ENCODE assay signal across 31 cellular contexts in the genomic region with DNA sequence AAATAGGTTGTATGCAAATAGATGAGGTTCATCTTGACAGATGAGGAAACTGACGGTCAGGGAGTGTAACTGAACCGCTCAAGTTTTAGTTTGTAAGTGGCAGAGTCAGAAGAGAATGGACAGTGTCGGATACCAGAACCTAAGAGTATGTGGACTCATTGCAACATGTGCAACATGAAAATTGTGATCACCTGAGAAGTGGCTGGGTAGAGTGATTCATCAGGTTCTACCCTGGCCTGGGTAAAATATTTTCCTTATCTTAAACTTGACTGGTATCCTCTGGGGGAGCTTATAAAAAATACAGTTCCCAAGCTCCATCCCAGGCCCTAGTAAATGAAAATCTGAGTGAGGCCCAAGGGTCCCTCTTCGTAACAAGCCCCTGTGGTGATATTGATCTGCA.
"Had no signal": no experiment of that assay in that cellular context is flagged by ENCODE, and none has a peak within 500 bp of the region (broad histone marks: within the 10 kb centered on the region; RNA-seq: fewer than 3 reads in every experiment).

No MANE protein-coding gene starts in this region.

- H3K27ac Mint-ChIP-seq: activated CD4-positive, alpha-beta memory T cell treated with anti-CD3 and anti-CD28 coated beads for 36 hours; activated CD4-positive, alpha-beta T cell treated with anti-CD3 and anti-CD28 coated beads for 36 hours; activated CD4-positive, alpha-beta T cell treated with anti-CD3 and anti-CD28 coated beads, Interleukin-2, amount 10 ng/mL, durations not matched to agents 24 days and 14 days; activated CD8-positive, alpha-beta memory T cell treated with anti-CD3 and anti-CD28 coated beads, Interleukin-2, amount 10 ng/mL, durations not matched to agents 7 days and 5 days; activated CD8-positive, alpha-beta T cell treated with anti-CD3 and anti-CD28 coated beads, Interleukin-2, amount 10 ng/mL, durations not matched to agents 7 days and 5 days; activated naive CD4-positive, alpha-beta T cell treated with anti-CD3 and anti-CD28 coated beads for 36 hours; activated naive CD4-positive, alpha-beta T cell treated with anti-CD3 and anti-CD28 coated beads, Interleukin-2, amount 50 U/mL, for 24 hours; activated naive CD8-positive, alpha-beta T cell treated with anti-CD3 and anti-CD28 coated beads for 36 hours; activated naive CD8-positive, alpha-beta T cell treated with anti-CD3 and anti-CD28 coated beads, Interleukin-2, amount 50 U/mL, for 24 hours; activated T-helper 1 cell treated with anti-CD3 and anti-CD28 coated beads, Interleukin-12 subunit alpha, Interleukin-12 subunit beta, Interleukin-2, Interleukin-4 antibody, amounts not matched to agents 30 ng/mL and 10 ng/mL and 1 ng/mL, durations not matched to agents 14 hours and 24 hours and 36 hours; activated T-helper 2 cell treated with anti-CD3 and anti-CD28 coated beads, Interferon-gamma antibody, Interleukin-2, Interleukin-4, amounts not matched to agents 10 μg/mL and 5 μg/mL and 100 μg/mL, durations not matched to agents 14 hours and 24 hours and 36 hours had no signal

- H3K36me3 Mint-ChIP-seq: activated CD4-positive, alpha-beta memory T cell treated with anti-CD3 and anti-CD28 coated beads for 36 hours; activated naive CD4-positive, alpha-beta T cell treated with anti-CD3 and anti-CD28 coated beads, Interleukin-2, amount 50 U/mL, for 24 hours; activated naive CD8-positive, alpha-beta T cell treated with anti-CD3 and anti-CD28 coated beads for 36 hours had no signal

- H3K4me3 Mint-ChIP-seq: activated CD4-positive, alpha-beta memory T cell treated with anti-CD3 and anti-CD28 coated beads for 36 hours; activated CD4-positive, alpha-beta T cell treated with anti-CD3 and anti-CD28 coated beads for 36 hours; activated CD4-positive, alpha-beta T cell treated with anti-CD3 and anti-CD28 coated beads, Interleukin-2, amount 10 ng/mL, durations not matched to agents 24 days and 14 days; activated CD8-positive, alpha-beta memory T cell treated with anti-CD3 and anti-CD28 coated beads, Interleukin-2, amount 10 ng/mL, durations not matched to agents 7 days and 5 days; activated CD8-positive, alpha-beta T cell treated with anti-CD3 and anti-CD28 coated beads, Interleukin-2, amount 10 ng/mL, durations not matched to agents 7 days and 5 days; activated naive CD4-positive, alpha-beta T cell treated with anti-CD3 and anti-CD28 coated beads for 36 hours; activated naive CD4-positive, alpha-beta T cell treated with anti-CD3 and anti-CD28 coated beads, Interleukin-2, amount 50 U/mL, for 24 hours; activated naive CD8-positive, alpha-beta T cell treated with anti-CD3 and anti-CD28 coated beads for 36 hours; activated naive CD8-positive, alpha-beta T cell treated with anti-CD3 and anti-CD28 coated beads, Interleukin-2, amount 50 U/mL, for 24 hours; activated T-helper 1 cell treated with anti-CD3 and anti-CD28 coated beads, Interleukin-12 subunit alpha, Interleukin-12 subunit beta, Interleukin-2, Interleukin-4 antibody, amounts not matched to agents 30 ng/mL and 10 ng/mL and 1 ng/mL, durations not matched to agents 14 hours and 24 hours and 36 hours had no signal

- ATAC-seq: activated CD4-positive, alpha-beta T cell treated with anti-CD3 and anti-CD28 coated beads for 36 hours; activated CD8-positive, alpha-beta memory T cell treated with anti-CD3 and anti-CD28 coated beads, Interleukin-2, amount 10 ng/mL, durations not matched to agents 7 days and 5 days; activated CD8-positive, alpha-beta T cell treated with anti-CD3 and anti-CD28 coated beads, Interleukin-2, amount 10 ng/mL, durations not matched to agents 7 days and 5 days; activated naive CD8-positive, alpha-beta T cell treated with anti-CD3 and anti-CD28 coated beads, Interleukin-2, amount 50 U/mL, for 24 hours; body of pancreas; esophagus mucosa had no signal

- H3K27me3 Mint-ChIP-seq: activated CD4-positive, alpha-beta memory T cell treated with anti-CD3 and anti-CD28 coated beads for 36 hours; activated CD4-positive, alpha-beta T cell treated with anti-CD3 and anti-CD28 coated beads for 36 hours; activated naive CD4-positive, alpha-beta T cell treated with anti-CD3 and anti-CD28 coated beads, Interleukin-2, amount 50 U/mL, for 24 hours; activated naive CD8-positive, alpha-beta T cell treated with anti-CD3 and anti-CD28 coated beads, Interleukin-2, amount 50 U/mL, for 24 hours had no signal

- H3K4me3 ChIP-seq: adrenal gland, body of pancreas, cardiac muscle cell, colonic mucosa had no signal

- H3K36me3 ChIP-seq: adrenal gland, cardiac muscle cell, colonic mucosa had no signal

- H3K9me3 Mint-ChIP-seq: activated CD4-positive, alpha-beta memory T cell treated with anti-CD3 and anti-CD28 coated beads for 36 hours; activated CD4-positive, alpha-beta T cell treated with anti-CD3 and anti-CD28 coated beads, Interleukin-2, amount 10 ng/mL, durations not matched to agents 24 days and 14 days; activated naive CD4-positive, alpha-beta T cell treated with anti-CD3 and anti-CD28 coated beads for 36 hours; activated naive CD4-positive, alpha-beta T cell treated with anti-CD3 and anti-CD28 coated beads, Interleukin-2, amount 50 U/mL, for 24 hours; activated naive CD8-positive, alpha-beta T cell treated with anti-CD3 and anti-CD28 coated beads for 36 hours; activated naive CD8-positive, alpha-beta T cell treated with anti-CD3 and anti-CD28 coated beads, Interleukin-2, amount 50 U/mL, for 24 hours; activated T-helper 1 cell treated with anti-CD3 and anti-CD28 coated beads, Interleukin-12 subunit alpha, Interleukin-12 subunit beta, Interleukin-2, Interleukin-4 antibody, amounts not matched to agents 30 ng/mL and 10 ng/mL and 1 ng/mL, durations not matched to agents 14 hours and 24 hours and 36 hours; activated T-helper 2 cell treated with anti-CD3 and anti-CD28 coated beads, Interferon-gamma antibody, Interleukin-2, Interleukin-4, amounts not matched to agents 10 μg/mL and 5 μg/mL and 100 μg/mL, durations not matched to agents 14 hours and 24 hours and 36 hours had no signal

- H3K27me3 ChIP-seq: adrenal gland, body of pancreas, colonic mucosa had no signal

- FAIRE-seq: endometrium, endothelial cell of umbilical vein, frontal cortex had no signal

- DNase-seq: activated CD4-positive, alpha-beta memory T cell treated with anti-CD3 and anti-CD28 coated beads for 36 hours; activated CD4-positive, alpha-beta T cell treated with anti-CD3 and anti-CD28 coated beads for 36 hours; activated CD4-positive, alpha-beta T cell treated with anti-CD3 and anti-CD28 coated beads, Interleukin-2, amount 10 ng/mL, durations not matched to agents 24 days and 14 days; activated CD4-positive, CD25-positive, alpha-beta regulatory T cell; activated CD4-positive, CD25-positive, alpha-beta regulatory T cell treated with anti-CD3 and anti-CD28 coated beads, Interleukin-2, amount 50 U/mL, for 72 hours; activated CD8-positive, alpha-beta memory T cell treated with anti-CD3 and anti-CD28 coated beads, Interleukin-2, amount 10 ng/mL, durations not matched to agents 7 days and 5 days; activated CD8-positive, alpha-beta memory T cell treated with anti-CD3 and anti-CD28 coated beads, Interleukin-2, amount 50 U/mL, for 4 hours; activated CD8-positive, alpha-beta T cell treated with anti-CD3 and anti-CD28 coated beads, Interleukin-2, amount 10 ng/mL, durations not matched to agents 7 days and 5 days; activated effector memory CD4-positive, alpha-beta T cell treated with anti-CD3 and anti-CD28 coated beads, Interleukin-2, amount 50 U/mL, for 16 hours; activated naive CD4-positive, alpha-beta T cell treated with anti-CD3 and anti-CD28 coated beads for 36 hours; activated naive CD8-positive, alpha-beta T cell treated with anti-CD3 and anti-CD28 coated beads for 36 hours; activated naive CD8-positive, alpha-beta T cell treated with anti-CD3 and anti-CD28 coated beads, Interleukin-2, amount 50 U/mL, for 24 hours; activated T-cell treated with anti-CD3 and anti-CD28 coated beads, Interleukin-2, amount 50 U/mL, for 1 hour; activated T-cell treated with anti-CD3 and anti-CD28 coated beads, Interleukin-2, amount 50 U/mL, for 48 hours; adrenal gland; amygdala; aorta; body of pancreas; central memory CD4-positive, alpha-beta T cell; cerebellar nuclear complex; colonic mucosa; effector CD8-positive, alpha-beta T cell; T-helper 2 cell had no signal
